In the genomic region with DNA sequence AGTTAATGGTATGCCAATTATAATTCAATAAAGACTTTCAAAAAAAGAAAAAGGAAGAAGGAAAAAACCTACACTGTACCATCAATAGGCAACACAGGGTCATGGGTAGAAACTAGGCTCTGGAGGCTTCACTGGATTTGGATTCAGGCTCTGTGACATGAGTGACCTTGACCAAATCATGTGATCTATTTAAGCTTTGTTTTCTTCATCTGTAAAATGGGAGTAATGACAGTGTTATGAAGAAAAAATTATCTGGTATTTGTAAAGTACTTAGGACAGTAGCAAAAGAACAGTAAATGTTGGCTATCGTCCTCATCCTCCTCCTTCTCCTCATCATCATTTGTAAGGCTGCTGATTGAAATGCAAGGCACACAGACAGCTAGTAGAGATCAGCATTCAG, we compare ENCODE assay signal across 24 cellular contexts. TPM values are rescaled to one million over a fixed set of nuclear protein-coding genes. Genes with fewer than 3 reads are reported as not detected.
DNase-seq lines count a peak whose midpoint lies in the region; ATAC-seq and TF ChIP-seq lines count a peak whose summit lies in the region.
"Had no signal": no experiment of that assay in that cellular context is flagged by ENCODE, and none has a peak within 500 bp of the region (broad histone marks: within the 10 kb centered on the region; RNA-seq: fewer than 3 reads in every experiment).

No MANE protein-coding gene starts in this region.

- TF ChIP-seq CTCF in cardiac muscle cell (IDR thresholded peaks at IDR 0.05; ENCODE audit: low read depth, low read length) (no peak), IMR-90 (conservative IDR thresholded peaks at IDR 0.05; ENCODE audit: low read depth, low read length) (no peak), brain (conservative IDR thresholded peaks at IDR 0.05) (no peak), tibial artery (IDR thresholded peaks at IDR 0.05) (no peak)

- H3K27me3 Mint-ChIP-seq in brain = no peaks in the 10 kb centered on the region

- H3K18ac ChIP-seq in IMR-90 (ENCODE audit: low read depth, low read length) = no peak overlapping the region

- ATAC-seq in right cardiac atrium = no peak
- ATAC-seq in IMR-90 (ENCODE audit: low read depth) = no peak
- no peak for ATAC-seq in HG03108 (IDR thresholded peaks at IDR 0.05; ENCODE audit: unreplicated experiment)
- ATAC-seq: A549, GM12878 had no signal

- DNase-seq in cardiac muscle cell (ENCODE audit: low read depth in 1 of 2, low spot score in 1 of 2) = no peak
- no peak for DNase-seq in right cardiac atrium
- no peak for DNase-seq in IMR-90
- no peak for DNase-seq in tibial artery
- DNase-seq in SIG-M5 treated with dmso at 0.1 percent for 504 hours (lab: John Stamatoyannopoulos, UW; ENCODE audit: unreplicated experiment) = no peak
- DNase-seq: 8988T; ACHN; AML-193; BE2C; CD4-positive, alpha-beta T cell; CD8-positive, alpha-beta memory T cell; DMS 273 treated with DMSO at 0.1 percent for 48 hours; DMS79; EL; GDM1; GOT3; H7; HCEC 1CT had no signal

- no peak overlapping the region for H2AFZ ChIP-seq in IMR-90 (replicated peaks; ENCODE audit: low read length, poor library complexity)

- no TSS peak for BruUV-seq in IMR-90 (replicated peaks; lab: Mats Ljungman, UMichigan)

- no peak overlapping the region for H3K9ac ChIP-seq in IMR-90 (ENCODE audit: low read depth, low read length)
- H3K9ac ChIP-seq: BLaER1 treated with 17β-estradiol and CSF1 and Interleukin-3, amounts not matched to agents 10 nM and 100 nM had no signal

- H2BK120ac ChIP-seq in IMR-90 (ENCODE audit: low read depth, low read length) = no peak overlapping the region

- H3K4me3 Mint-ChIP-seq in brain = no peak overlapping the region
- H3K4me3 Mint-ChIP-seq: CD14-positive monocyte; CD4-positive, alpha-beta T cell had no signal

- no peak overlapping the region for H2AK5ac ChIP-seq in IMR-90 (ENCODE audit: low read depth, low read length)

- no peaks in the 10 kb centered on the region for H3K9me1 ChIP-seq in IMR-90 (ENCODE audit: insufficient read depth, low read length)

- H3K27me3 ChIP-seq in cardiac muscle cell = no peaks in the 10 kb centered on the region
- H3K27me3 ChIP-seq in right cardiac atrium (ENCODE audit: control insufficient read depth, insufficient read depth) = no peaks in the 10 kb centered on the region
- no peaks in the 10 kb centered on the region for H3K27me3 ChIP-seq in IMR-90 (ENCODE audit: control insufficient read depth, insufficient read depth, low read length)
- H3K27me3 ChIP-seq in tibial artery = no peaks in the 10 kb centered on the region
- H3K27me3 ChIP-seq: BE2C; BLaER1 treated with 17β-estradiol and CSF1 and Interleukin-3, amounts not matched to agents 10 nM and 100 nM had no signal

- H3K4me3 ChIP-seq in cardiac muscle cell = no peak overlapping the region
- H3K4me3 ChIP-seq in right cardiac atrium (ENCODE audit: low read length) = no peak overlapping the region
- H3K4me3 ChIP-seq in IMR-90 (ENCODE audit: insufficient read depth, low read depth, low read length) = no peak overlapping the region
- H3K4me3 ChIP-seq in tibial artery = no peak overlapping the region
- H3K4me3 ChIP-seq: A549; BLaER1 treated with 17β-estradiol and CSF1 and Interleukin-3, amounts not matched to agents 10 nM and 100 nM; GM12878 had no signal

- no peak overlapping the region for H3K4me2 ChIP-seq in IMR-90 (ENCODE audit: low read depth, low read length)
- H3K4me2 ChIP-seq: A549; BLaER1 treated with 17β-estradiol and CSF1 and Interleukin-3, amounts not matched to agents 10 nM and 100 nM had no signal

- CTCF ChIA-PET in IMR-90 (lab: Yijun Ruan, JAX) = interaction anchor here (0.6 kb wide), 1 partner anchor 10 kb away, joined by 8 read pairs; no protein-coding TSS in a partner anchor

- peaks cover 24% of the 10 kb centered on the region for H3K36me3 Mint-ChIP-seq in brain
- H3K36me3 Mint-ChIP-seq: CD14-positive monocyte had no signal

- dilution Hi-C loops in IMR-90 (cut with HindIII; ENCODE audit: low sequenced_read_pairs, unreplicated experiment) = no loop called here

- peaks cover 2 to 13% (median 4%) of the 10 kb centered on the region in 5 experiments for H3K9me3 Mint-ChIP-seq in brain
- H3K9me3 Mint-ChIP-seq: CD4-positive, alpha-beta T cell had no signal

- H3K27ac Mint-ChIP-seq in brain = peak overlapping the region in 4 of 5 experiments; percentile 1 to 61 (median 28)
- H3K27ac Mint-ChIP-seq: CD14-positive monocyte; CD4-positive, alpha-beta T cell; CD8-positive, alpha-beta memory T cell had no signal

- H4K20me1 ChIP-seq in IMR-90 (ENCODE audit: insufficient read depth, low read length) = no peaks in the 10 kb centered on the region
- H4K20me1 ChIP-seq: BLaER1 treated with 17β-estradiol and CSF1 and Interleukin-3, amounts not matched to agents 10 nM and 100 nM had no signal

- POLR2A ChIA-PET in IMR-90 (lab: Charles Lee; ENCODE audit: unreplicated experiment) = no interaction called here

- no peaks in the 10 kb centered on the region for H3K79me1 ChIP-seq in IMR-90 (ENCODE audit: low read depth in 1 of 2, low read length in 2 of 2)

- H3K9me3 ChIP-seq in cardiac muscle cell (ENCODE audit: low read depth) = no peaks in the 10 kb centered on the region
- H3K9me3 ChIP-seq in right cardiac atrium (ENCODE audit: control insufficient read depth, low read length) = no peaks in the 10 kb centered on the region
- no peaks in the 10 kb centered on the region for H3K9me3 ChIP-seq in IMR-90 (ENCODE audit: control insufficient read depth, insufficient read depth, low read length)
- no peaks in the 10 kb centered on the region for H3K9me3 ChIP-seq in tibial artery
- H3K9me3 ChIP-seq: BE2C had no signal

- no peak overlapping the region for H3K56ac ChIP-seq in IMR-90 (ENCODE audit: extremely low read depth, insufficient read depth, low read length)

- no peak overlapping the region for H2AK9ac ChIP-seq in IMR-90 (replicated peaks; ENCODE audit: low read depth, low read length, poor library complexity)

- no peak overlapping the region for H2BK20ac ChIP-seq in IMR-90 (ENCODE audit: low read depth, low read length)

- no peak overlapping the region for H3K14ac ChIP-seq in IMR-90 (replicated peaks; ENCODE audit: low read depth, low read length)

- no peak overlapping the region for H3K4ac ChIP-seq in IMR-90 (ENCODE audit: low read depth, low read length)

- no peak overlapping the region for H4K8ac ChIP-seq in IMR-90 (ENCODE audit: low read depth in 2 of 2, low read length in 2 of 2)

- WGBS in right cardiac atrium = 93% methylated on average over 1 of the region's 1 CpG
- WGBS in IMR-90 (ENCODE audit: extremely low coverage in 2 of 2, insufficient read length in 1 of 2), 2 experiments = no CpG with 5 or more reads among the region's 1 CpG

- peaks cover 10% of the 10 kb centered on the region for H3K4me1 ChIP-seq in cardiac muscle cell (ENCODE audit: low read depth)
- H3K4me1 ChIP-seq in right cardiac atrium (ENCODE audit: control insufficient read depth, insufficient read depth, low read length) = no peaks in the 10 kb centered on the region
- H3K4me1 ChIP-seq in IMR-90 (ENCODE audit: control insufficient read depth, insufficient read depth, low read length) = peaks cover 2% of the 10 kb centered on the region
- H3K4me1 ChIP-seq in tibial artery = no peaks in the 10 kb centered on the region
- H3K4me1 ChIP-seq: BLaER1 treated with 17β-estradiol and CSF1 and Interleukin-3, amounts not matched to agents 10 nM and 100 nM had no signal

- H4K5ac ChIP-seq in IMR-90 (ENCODE audit: low read depth, low read length) = no peak overlapping the region

- in situ Hi-C loops in IMR-90 (cut with MboI; ENCODE audit: low sequenced_read_pairs) = no loop called here

- peak overlapping the region; percentile 42 for H3K27ac ChIP-seq in cardiac muscle cell
- no peak overlapping the region for H3K27ac ChIP-seq in right cardiac atrium (ENCODE audit: low read length)
- H3K27ac ChIP-seq in IMR-90 (ENCODE audit: insufficient read depth, low read length) = no peak overlapping the region
- H3K27ac ChIP-seq in tibial artery = no peak overlapping the region
- H3K27ac ChIP-seq: BLaER1 treated with 17β-estradiol and CSF1 and Interleukin-3, amounts not matched to agents 10 nM and 100 nM had no signal

- H2BK15ac ChIP-seq in IMR-90 (ENCODE audit: low read depth, low read length) = peak overlapping the region; percentile 6; the same call in 1 of the 3 replicates

- no peak overlapping the region for H4K91ac ChIP-seq in IMR-90 (ENCODE audit: insufficient read depth, low read depth, low read length)

- no peaks in the 10 kb centered on the region for H3K36me3 ChIP-seq in cardiac muscle cell
- H3K36me3 ChIP-seq in IMR-90 (ENCODE audit: control insufficient read depth, insufficient read depth, low read length) = no peaks in the 10 kb centered on the region
- H3K36me3 ChIP-seq in tibial artery = no peaks in the 10 kb centered on the region
- H3K36me3 ChIP-seq: BE2C; BLaER1 treated with 17β-estradiol and CSF1 and Interleukin-3, amounts not matched to agents 10 nM and 100 nM had no signal

- intact Hi-C loops in right cardiac atrium (cut with DNase I) (no loop called here), IMR-90 (cut with micrococcal nuclease) (no loop called here), tibial artery (cut with DNase I; ENCODE audit: low total_unique reads) (no loop called here)

- H3K4me1 Mint-ChIP-seq in brain = peaks cover 23% of the 10 kb centered on the region
- H3K4me1 Mint-ChIP-seq: CD8-positive, alpha-beta memory T cell had no signal

- no peak for TF ChIP-seq RAD21 in IMR-90 (IDR thresholded peaks at IDR 0.05; ENCODE audit: low read length)

- no peak overlapping the region for H3K23ac ChIP-seq in IMR-90 (ENCODE audit: low read depth, low read length)

- no peak overlapping the region for H2BK5ac ChIP-seq in IMR-90 (ENCODE audit: low read depth, low read length, poor library complexity, severe bottlenecking)

- TF ChIP-seq POLR2A in IMR-90 (IDR thresholded peaks at IDR 0.05; ENCODE audit: low read depth, low read length) = no peak

TF ChIP-seq in IMR-90, 13 proteins besides CTCF, POLR2A, EP300 and RAD21 (continues in another document):
- TF ChIP-seq RCOR1 (IDR thresholded peaks at IDR 0.05; ENCODE audit: insufficient replicate concordance, low read length) = no peak

RNA-seq across cellular contexts. Expression of gene CALM2, which starts 38.1 kb away (rescaled TPM):
- total RNA-seq in cardiac muscle cell (272 and 311 TPM in 2 replicates), right cardiac atrium (100 to 1,000 TPM; 281 to 612 (median 394) TPM), IMR-90 (2012; rRNA removed) (290 and 1,344 TPM in 2 replicates)
- polyA plus RNA-seq in cardiac muscle cell (705 and 911 TPM in 2 replicates), right cardiac atrium (421 TPM), IMR-90 (2012; rRNA removed) (774 and 970 TPM in 2 replicates), brain (ENCODE audit: insufficient read depth, low read depth, low replicate concordance) (1,051 TPM)
- 56.0 and 99.9 TPM in 2 replicates for polyA plus RNA-seq in IMR-90 (2012; cell fraction: cytosol; rRNA removed)
- 20.2 and 214 TPM in 2 replicates for polyA plus RNA-seq in IMR-90 (2012; cell fraction: nucleus; rRNA removed; ENCODE audit: low replicate concordance)

RNA-seq across cellular contexts. Expression of gene STPG4, which starts 59.3 kb away (rescaled TPM):
- total RNA-seq in cardiac muscle cell = not detected in 2 replicates
- polyA plus RNA-seq in cardiac muscle cell = not detected in 2 replicates
- under 1 TPM in 2 of 4 donors, not detected in 2; 0.20 to 0.29 TPM for total RNA-seq in right cardiac atrium
- not detected for polyA plus RNA-seq in right cardiac atrium
- 0.18 and 0.28 TPM in 2 replicates for total RNA-seq in IMR-90 (2012; rRNA removed)
- 0.06 and 0.12 TPM in 2 replicates for polyA plus RNA-seq in IMR-90 (2012; rRNA removed)
- polyA plus RNA-seq in IMR-90 (2012; cell fraction: cytosol; rRNA removed) = not detected in 2 replicates
- polyA plus RNA-seq in IMR-90 (2012; cell fraction: nucleus; rRNA removed; ENCODE audit: low replicate concordance) = 0.18 and 0.49 TPM in 2 replicates
- not detected for polyA plus RNA-seq in brain (ENCODE audit: insufficient read depth, low read depth, low replicate concordance)
- total RNA-seq: CD4-positive, alpha-beta T cell; CD8-positive, alpha-beta memory T cell; H7 had no signal
- polyA plus RNA-seq: CD8-positive, alpha-beta memory T cell had no signal
